In genomic region chr4:10018818-10019438, GRCh38 we compare ENCODE assay signal across 8 cellular contexts. TPM values are rescaled to one million over a fixed set of nuclear protein-coding genes. Genes with fewer than 3 reads are reported as not detected.
DNase-seq lines count a peak whose midpoint lies in the region; ATAC-seq and TF ChIP-seq lines count a peak whose summit lies in the region.

No MANE protein-coding gene starts in this region.

- TF ChIP-seq RAD21 in Ishikawa (IDR thresholded peaks at IDR 0.05; ENCODE audit: low read depth) (peak; percentile 89), neural cell (conservative IDR thresholded peaks at IDR 0.05) (no peak)

- H3K36me3 ChIP-seq in neural cell (ENCODE audit: insufficient read depth, low read length), result no peaks in the 10 kb centered on the region

- no peak overlapping the region for H2AFZ ChIP-seq in neural cell (ENCODE audit: low read depth, low read length)

- no peaks in the 10 kb centered on the region for H3K79me2 ChIP-seq in neural cell (replicated peaks; ENCODE audit: insufficient read depth, low read length)

- peak; percentile 19; the same call in 1 of the 2 replicates for TF ChIP-seq EP300 in Ishikawa (IDR thresholded peaks at IDR 0.05; ENCODE audit: borderline replicate concordance)
- TF ChIP-seq EP300 in neural cell (conservative IDR thresholded peaks at IDR 0.05; ENCODE audit: poor library complexity, severe bottlenecking), result no peak

- H3K27me3 Mint-ChIP-seq in stimulated activated naive CD8-positive, alpha-beta T cell treated with anti-CD3 and anti-CD28 coated beads, Interleukin-15, amount 100 ng/mL, for 72 hours, result no peaks in the 10 kb centered on the region

- peak overlapping the region; percentile 43 to 63 for H3K4me3 ChIP-seq in foreskin fibroblast (ENCODE audit: low read depth in 1 of 2, low read length in 2 of 2)
- no peak overlapping the region for H3K4me3 ChIP-seq in neural cell (ENCODE audit: low read length)

- no peaks in the 10 kb centered on the region for H3K9me3 ChIP-seq in neural cell (ENCODE audit: low read length)

- DNase-seq in DMS153 (lab: John Stamatoyannopoulos, UW) (peak; percentile 78), RPMI8226 (peak; percentile 80), activated gamma-delta T cell treated with Interleukin-2 at 50 U/mL for 16 hours (peak; percentile 93), foreskin fibroblast (peak; percentile 88 to 96)
- DNase-seq in stimulated activated naive CD8-positive, alpha-beta T cell treated with anti-CD3 and anti-CD28 coated beads, Interleukin-15, amount 100 ng/mL, for 72 hours, result peak; percentile 94 to 96

- peak overlapping the region; percentile 96 to 97 for H3K27ac Mint-ChIP-seq in stimulated activated naive CD8-positive, alpha-beta T cell treated with anti-CD3 and anti-CD28 coated beads, Interleukin-15, amount 100 ng/mL, for 72 hours

- no peaks in the 10 kb centered on the region for H3F3A ChIP-seq in neural cell (ENCODE audit: insufficient read depth, low read length, poor library complexity, severe bottlenecking)

- peaks cover 29% of the 10 kb centered on the region for H3K4me1 Mint-ChIP-seq in stimulated activated naive CD8-positive, alpha-beta T cell treated with anti-CD3 and anti-CD28 coated beads, Interleukin-15, amount 100 ng/mL, for 72 hours

- no peaks in the 10 kb centered on the region for H4K20me1 ChIP-seq in neural cell (ENCODE audit: insufficient read depth)

- no peak overlapping the region for H3K27ac ChIP-seq in neural cell (ENCODE audit: low read length)

- no peak overlapping the region for H3K9ac ChIP-seq in neural cell (ENCODE audit: low read length)

- peak overlapping the region; percentile 92 to 94 for H3K4me3 Mint-ChIP-seq in stimulated activated naive CD8-positive, alpha-beta T cell treated with anti-CD3 and anti-CD28 coated beads, Interleukin-15, amount 100 ng/mL, for 72 hours

- H3K9me3 Mint-ChIP-seq in stimulated activated naive CD8-positive, alpha-beta T cell treated with anti-CD3 and anti-CD28 coated beads, Interleukin-15, amount 100 ng/mL, for 72 hours, result no peaks in the 10 kb centered on the region

- TF ChIP-seq CTCF in foreskin fibroblast (IDR thresholded peaks at IDR 0.05; ENCODE audit: low read depth, low read length), result peak; percentile 97
- peak; percentile 39 for TF ChIP-seq CTCF in neural cell (IDR thresholded peaks at IDR 0.05; ENCODE audit: poor library complexity, severe bottlenecking)

- no peak overlapping the region for H3K4me2 ChIP-seq in neural cell (ENCODE audit: low read length)

- no peaks in the 10 kb centered on the region for H3K9me2 ChIP-seq in neural cell (ENCODE audit: insufficient read depth, low read length)

- H3K27me3 ChIP-seq in neural cell (ENCODE audit: insufficient read depth, low read depth, low read length), result peaks cover 3% of the 10 kb centered on the region

- ATAC-seq in GM21515 (IDR thresholded peaks at IDR 0.05; ENCODE audit: unreplicated experiment), result peak; percentile 96
- peak; percentile 99 for ATAC-seq in stimulated activated naive CD8-positive, alpha-beta T cell treated with anti-CD3 and anti-CD28 coated beads, Interleukin-15, amount 100 ng/mL, for 72 hours

TF ChIP-seq in Ishikawa, 13 proteins besides CTCF, POLR2A, EP300 and RAD21 (continues in another document):
- no peak for TF ChIP-seq EGR1 (IDR thresholded peaks at IDR 0.05)
- 0 out of 2 replicates have a peak, but pooled peaks have one; percentile 46 for TF ChIP-seq ZBTB7A (IDR thresholded peaks at IDR 0.05; ENCODE audit: low read depth)
- TF ChIP-seq NFIC (IDR thresholded peaks at IDR 0.05), result peak; percentile 53
- peak; percentile 62; the same call in 1 of the 2 replicates for TF ChIP-seq MAX (IDR thresholded peaks at IDR 0.05)
- TF ChIP-seq TAF1 (IDR thresholded peaks at IDR 0.05; ENCODE audit: low read depth), result no peak
- TF ChIP-seq TEAD4 (IDR thresholded peaks at IDR 0.05), result no peak
- TF ChIP-seq CREB1 (IDR thresholded peaks at IDR 0.05; ENCODE audit: low read depth), result no peak
- peak; percentile 18; the same call in 1 of the 2 replicates for TF ChIP-seq YY1 (IDR thresholded peaks at IDR 0.05; ENCODE audit: low read depth)
- TF ChIP-seq TCF12 (IDR thresholded peaks at IDR 0.05; ENCODE audit: low read depth), result 0 out of 2 replicates have a peak, but pooled peaks have one; percentile 22
- TF ChIP-seq USF1 (IDR thresholded peaks at IDR 0.05), result peak; percentile 75
- TF ChIP-seq CEBPB (IDR thresholded peaks at IDR 0.05), result no peak

TF ChIP-seq in neural cell, 6 proteins besides CTCF, POLR2A, EP300 and RAD21:
- no peak for TF ChIP-seq POLR2AphosphoS5 (IDR thresholded peaks at IDR 0.05)
- TF ChIP-seq TAF1 (IDR thresholded peaks at IDR 0.05; ENCODE audit: low read depth), result no peak
- TF ChIP-seq EZH2 (IDR thresholded peaks at IDR 0.05; ENCODE audit: borderline replicate concordance, insufficient read depth, low read length, poor library complexity, severe bottlenecking), result no peak
- TF ChIP-seq MXI1 (conservative IDR thresholded peaks at IDR 0.05; ENCODE audit: poor library complexity, severe bottlenecking), result no peak
- no peak for TF ChIP-seq SMC3 (conservative IDR thresholded peaks at IDR 0.05; ENCODE audit: poor library complexity)
- no peak for TF ChIP-seq REST (IDR thresholded peaks at IDR 0.05; ENCODE audit: borderline replicate concordance)
TF ChIP-seq in neural cell: peak in this region for 0.

RNA-seq across cellular contexts. Expression of gene SLC2A9, which starts 2.4 kb away (rescaled TPM):
- polyA plus RNA-seq in neural cell, result not detected in 2 replicates
- not detected in 2 replicates for polyA minus RNA-seq in neural cell
